ENCODE assay signal across 8 cellular contexts in genomic region chr1:114511048-114511785, GRCh38. TPM values are rescaled to one million over a fixed set of nuclear protein-coding genes. Genes with fewer than 3 reads are reported as not detected.
A peak's percentile ranks its signal among the peaks of the same experiment; 100 is the strongest.
DNase-seq lines count a peak whose midpoint lies in the region; ATAC-seq, FAIRE-seq and TF ChIP-seq lines count a peak whose summit lies in the region.

TRIM33 (minus strand) TSS chr1:114511203; CDS start chr1:114511076, 127 bp downstream.

- peak within 1 kb of the TSS; percentile 89 to 97 (median 95) for H3K27ac ChIP-seq in pancreas
- H3K27ac ChIP-seq in thyroid gland, result peak within 1 kb of the TSS; percentile 91 to 99 (median 98)

- H3K9me3 ChIP-seq in pancreas (no peaks in the 10 kb centered on the region), thyroid gland (no peaks in the 10 kb centered on the region)

- H3K4me1 ChIP-seq in pancreas (peaks cover 7 to 21% (median 17%) of the 10 kb centered on the region in 3 donors), thyroid gland (peaks cover 27 to 33% of the 10 kb centered on the region in 2 donors)

- H3K4me3 ChIP-seq in GM12865 (ENCODE audit: low read depth, low read length) (peak within 1 kb of the TSS; percentile 74), pancreas (peak within 1 kb of the TSS; percentile 58 to 98 (median 91)), thyroid gland (replicated peaks in 1 of 3) (peak within 1 kb of the TSS; percentile 84 to 90 (median 89))

- TF ChIP-seq CTCF in GM12865 (IDR thresholded peaks at IDR 0.05; ENCODE audit: insufficient read depth, low read depth, low read length, missing control alignments), result no peak
- TF ChIP-seq CTCF in pancreas (IDR thresholded peaks at IDR 0.05), result no peak
- peak in 1 of 6 experiments; percentile 11 for TF ChIP-seq CTCF in thyroid gland (IDR thresholded peaks at IDR 0.05)

- no peak for FAIRE-seq in pancreas (lab: Jason Lieb, UNC)

- ATAC-seq in HG02678 (IDR thresholded peaks at IDR 0.05; ENCODE audit: unreplicated experiment), result peak; percentile 76
- ATAC-seq in Right ventricle myocardium superior (ENCODE audit: poor library complexity), result peak; percentile 98
- peak; percentile 93 to 96 (median 94) for ATAC-seq in pancreas

- peak; percentile 97 for DNase-seq in GM12865 (ENCODE audit: low read depth)
- DNase-seq in NCI-H1105 treated with DMSO at 0.1 percent for 48 hours (lab: John Stamatoyannopoulos, UW), result peak; percentile 87
- DNase-seq in SW 1271 (lab: John Stamatoyannopoulos, UW), result peak; percentile 40 to 75
- peak; percentile 73 for DNase-seq in activated naive CD8-positive, alpha-beta T cell treated with anti-CD3 and anti-CD28 coated beads, Interleukin-2, amount 50 U/mL, for 16 hours (ENCODE audit: low read depth, low spot score)
- peak; percentile 95 for DNase-seq in Right ventricle myocardium superior
- DNase-seq in pancreas, result peak; percentile 88 to 95 (median 90)
- peak; percentile 91 to 92 for DNase-seq in thyroid gland

- H3K27me3 ChIP-seq in pancreas (no peaks in the 10 kb centered on the region), thyroid gland (no peaks in the 10 kb centered on the region)

- intact Hi-C loops in Right ventricle myocardium superior (cut with DNase I), result no loop called here
- intact Hi-C loops in pancreas (cut with DNase I), result no loop called here
- intact Hi-C loops in thyroid gland (cut with DNase I), result no loop called here

- 0 to 1% methylated on average over 73 to 87 of the region's 87 CpGs for WGBS in pancreas, 2 donors
- WGBS in thyroid gland, 2 donors, result 0 to 1% methylated on average over 36 to 43 of the region's 87 CpGs

- peak; percentile 74 to 87 for TF ChIP-seq POLR2A in thyroid gland (IDR thresholded peaks at IDR 0.05)

- H3K36me3 ChIP-seq in pancreas, result no peaks in the 10 kb centered on the region
- H3K36me3 ChIP-seq in thyroid gland, result no peaks in the 10 kb centered on the region

RNA-seq across cellular contexts. Expression of gene TRIM33, which starts in this region (rescaled TPM):
- 13.3 TPM for total RNA-seq in Right ventricle myocardium superior
- 10 to 100 TPM; 12.0 to 19.1 (median 15.6) TPM for total RNA-seq in pancreas
- polyA plus RNA-seq in pancreas, result 10 to 100 TPM in 1 of 2 donors, 1 to 10 TPM in 1; 8.6 to 19.1 TPM
- 100 to 1,000 TPM in 1 of 4 donors, 10 to 100 TPM in 3; 53.9 to 112 (median 58.0) TPM for total RNA-seq in thyroid gland

Comparison
In these comparisons a context has a peak if more than half of its experiments do, and no peak if none do; other contexts are left out.
1. Peak in every context shown above with its lines: DNase-seq, ATAC-seq, H3K4me3 ChIP-seq and H3K27ac ChIP-seq.